ENCODE assay signal across 8 cellular contexts in genomic region chr12:95003921-95004272, GRCh38. TPM values are rescaled to one million over a fixed set of nuclear protein-coding genes. Genes with fewer than 3 reads are reported as not detected.
DNase-seq lines count a peak whose midpoint lies in the region; ATAC-seq and TF ChIP-seq lines count a peak whose summit lies in the region.

No MANE protein-coding gene starts in this region.

- TF ChIP-seq POLR2A in esophagus muscularis mucosa (IDR thresholded peaks at IDR 0.05; ENCODE audit: low read depth) (no peak), prostate gland (IDR thresholded peaks at IDR 0.05) (no peak)

- H4K20me1 ChIP-seq in OCI-LY1 (ENCODE audit: insufficient read depth, low read length), result no peaks in the 10 kb centered on the region

- TF ChIP-seq CTCF in OCI-LY1 (IDR thresholded peaks at IDR 0.05; ENCODE audit: low read length) (no peak), esophagus muscularis mucosa (IDR thresholded peaks at IDR 0.05) (no peak), prostate gland (IDR thresholded peaks at IDR 0.05) (no peak), GM10248 (IDR thresholded peaks at IDR 0.05; ENCODE audit: control extremely low read depth, extremely low read depth, low read depth, missing control alignments) (no peak)

- H3K27me3 ChIP-seq in OCI-LY1 (ENCODE audit: insufficient read depth, low read length) (no peaks in the 10 kb centered on the region), esophagus muscularis mucosa (no peaks in the 10 kb centered on the region), prostate gland (replicated peaks; ENCODE audit: insufficient read depth) (no peaks in the 10 kb centered on the region)

- DNase-seq in esophagus muscularis mucosa (ENCODE audit: extremely low spot score) (no peak), prostate gland (ENCODE audit: low spot score) (no peak), GM10248 (ENCODE audit: extremely low spot score) (no peak)
- no peak for DNase-seq in central memory CD4-positive, alpha-beta T cell
- no peak for DNase-seq in activated CD8-positive, alpha-beta memory T cell treated with anti-CD3 and anti-CD28 coated beads for 24 hours

- H3K36me3 ChIP-seq in OCI-LY1 (ENCODE audit: insufficient read depth, low read length), result peaks cover 24% of the 10 kb centered on the region
- H3K36me3 ChIP-seq in esophagus muscularis mucosa, result peaks cover 0 to 20% (median 10%) of the 10 kb centered on the region in 4 donors
- no peaks in the 10 kb centered on the region for H3K36me3 ChIP-seq in prostate gland

- peak overlapping the region; percentile 64 for H3K9ac ChIP-seq in OCI-LY1 (ENCODE audit: low read length)

- H3K9me2 ChIP-seq in OCI-LY1 (ENCODE audit: low read depth, low read length), result no peaks in the 10 kb centered on the region

- TF ChIP-seq EP300 in esophagus muscularis mucosa (IDR thresholded peaks at IDR 0.05), result no peak

- 61% methylated on average over 15 of the region's 15 CpGs for WGBS in esophagus muscularis mucosa
- 74% methylated on average over 15 of the region's 15 CpGs for WGBS in prostate gland

- peak overlapping the region; percentile 94 for H3K4me2 ChIP-seq in OCI-LY1 (ENCODE audit: low read length)

- H3K27ac ChIP-seq in OCI-LY1 (ENCODE audit: low read depth, low read length, poor library complexity, severe bottlenecking) (no peak overlapping the region), esophagus muscularis mucosa (replicated peaks in 1 of 4) (peak overlapping the region; percentile 82 to 88 (median 86)), prostate gland (peak overlapping the region; percentile 77 to 82)

- H3K4me3 ChIP-seq in OCI-LY1 (ENCODE audit: low read depth, low read length, poor library complexity, severe bottlenecking), result peak overlapping the region; percentile 95
- H3K4me3 ChIP-seq in esophagus muscularis mucosa, result peak overlapping the region; percentile 75 to 89 (median 82)
- peak overlapping the region; percentile 90 for H3K4me3 ChIP-seq in prostate gland

- POLR2A ChIA-PET in GM10248 (lab: Yijun Ruan, JAX), result interaction anchor here (0.6 to 1.0 kb wide), 2 partner anchors 14 to 318 kb away, joined by 4 to 6 read pairs; no protein-coding TSS in a partner anchor

- peaks cover 28% of the 10 kb centered on the region for H3K79me2 ChIP-seq in OCI-LY1 (ENCODE audit: insufficient read depth, low read length)

- no peaks in the 10 kb centered on the region for H3F3A ChIP-seq in OCI-LY1 (ENCODE audit: insufficient read depth, low read length)

- intact Hi-C loops in esophagus muscularis mucosa (cut with DNase I), result no loop called here
- intact Hi-C loops in prostate gland (cut with DNase I), result no loop called here

- peak overlapping the region; percentile 92 for H2AFZ ChIP-seq in OCI-LY1 (ENCODE audit: low read length)

- ATAC-seq in GM19395 (IDR thresholded peaks at IDR 0.05; ENCODE audit: unreplicated experiment) (peak; percentile 7), GM19452 (IDR thresholded peaks at IDR 0.05; ENCODE audit: unreplicated experiment) (no peak)

- H3K4me1 ChIP-seq in OCI-LY1 (ENCODE audit: insufficient read depth, low read length, severe bottlenecking), result peaks cover 37% of the 10 kb centered on the region
- peaks cover 13 to 48% (median 40%) of the 10 kb centered on the region in 4 donors for H3K4me1 ChIP-seq in esophagus muscularis mucosa
- no peaks in the 10 kb centered on the region for H3K4me1 ChIP-seq in prostate gland (replicated peaks)

- 0 out of 2 replicates have a peak, but pooled peaks cover 6% of the 10 kb centered on the region for H3K9me3 ChIP-seq in OCI-LY1 (ENCODE audit: low read length)
- peaks cover 0 to 19% (median 10%) of the 10 kb centered on the region in 4 donors for H3K9me3 ChIP-seq in esophagus muscularis mucosa
- H3K9me3 ChIP-seq in prostate gland, result no peaks in the 10 kb centered on the region

- CTCF ChIA-PET in GM10248 (lab: Yijun Ruan, JAX), result interaction anchor here (0.7 to 1.5 kb wide), 8 partner anchors 8 to 173 kb away, joined by 3 to 9 read pairs (median 3); no protein-coding TSS in a partner anchor

RNA-seq across cellular contexts. Expression of gene NDUFA12, which starts 0.4 kb away (rescaled TPM):
- total RNA-seq in esophagus muscularis mucosa (100 to 1,000 TPM in 2 of 4 donors, 10 to 100 TPM in 2; 72.3 to 154 (median 106) TPM), prostate gland (100 to 1,000 TPM in 1 of 2 donors, 10 to 100 TPM in 1; 57.2 to 108 TPM)
